In the genomic region with DNA sequence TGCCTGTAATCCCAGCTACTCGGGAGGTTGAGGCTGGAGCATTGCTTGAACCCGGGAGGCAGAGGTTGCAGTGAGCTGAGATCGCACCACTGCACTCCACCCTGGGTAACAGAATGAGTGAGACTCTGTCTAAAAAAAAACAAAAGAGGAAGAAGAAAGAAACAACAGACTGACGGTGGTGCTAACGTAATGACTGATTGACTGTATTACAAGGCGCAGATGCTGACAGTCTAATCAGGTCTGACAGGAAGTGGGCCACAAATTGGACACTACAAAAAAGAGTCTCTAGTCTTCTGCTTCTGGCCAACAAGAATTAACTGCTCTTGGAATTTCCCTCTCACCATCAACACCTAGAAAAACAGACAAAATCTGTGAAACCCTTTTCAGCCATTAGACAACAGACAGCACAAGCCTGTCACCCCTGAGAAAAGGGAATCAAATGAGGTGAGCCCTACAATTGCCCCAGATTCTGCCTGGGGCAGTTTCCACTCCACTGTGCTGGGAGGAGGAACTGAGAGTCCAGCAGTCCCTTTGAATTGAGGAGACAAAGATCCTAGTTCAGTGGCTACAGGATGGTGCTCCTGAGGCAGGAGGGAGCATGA, we compare ENCODE assay signal across 12 cellular contexts. TPM values are rescaled to one million over a fixed set of nuclear protein-coding genes. Genes with fewer than 3 reads are reported as not detected.
DNase-seq lines count a peak whose midpoint lies in the region; ATAC-seq and TF ChIP-seq lines count a peak whose summit lies in the region.
"Had no signal": no experiment of that assay in that cellular context is flagged by ENCODE, and none has a peak within 500 bp of the region (broad histone marks: within the 10 kb centered on the region; RNA-seq: fewer than 3 reads in every experiment).

No MANE protein-coding gene starts in this region.

- no peaks in the 10 kb centered on the region for H3K9me3 Mint-ChIP-seq in activated CD8-positive, alpha-beta T cell treated with anti-CD3 and anti-CD28 coated beads, Interleukin-2, amount 10 ng/mL, durations not matched to agents 7 days and 5 days (ENCODE audit: insufficient read depth)
- H3K9me3 Mint-ChIP-seq in Caco-2 (ENCODE audit: unreplicated experiment) = no peaks in the 10 kb centered on the region

- no peaks in the 10 kb centered on the region for H3K9me3 ChIP-seq in Caco-2

- peaks cover 13% of the 10 kb centered on the region for H3K4me1 Mint-ChIP-seq in activated CD8-positive, alpha-beta T cell treated with anti-CD3 and anti-CD28 coated beads, Interleukin-2, amount 10 ng/mL, durations not matched to agents 7 days and 5 days (ENCODE audit: low read depth)
- no peaks in the 10 kb centered on the region for H3K4me1 Mint-ChIP-seq in Caco-2 (ENCODE audit: low read depth, unreplicated experiment)

- H3K4me3 ChIP-seq in Caco-2 (ENCODE audit: low read depth, low read length) = no peak overlapping the region
- H3K4me3 ChIP-seq: gastroesophageal sphincter had no signal

- no peak overlapping the region for H3K27ac ChIP-seq in substantia nigra (ENCODE audit: low read depth, low read length, poor library complexity, severe bottlenecking)
- H3K27ac ChIP-seq: gastroesophageal sphincter had no signal

- ATAC-seq in GM21367 (IDR thresholded peaks at IDR 0.05; ENCODE audit: unreplicated experiment) (peak; percentile 50), HG03378 (IDR thresholded peaks at IDR 0.05; ENCODE audit: unreplicated experiment) (peak; percentile 81), GM21381 (IDR thresholded peaks at IDR 0.05; ENCODE audit: unreplicated experiment) (no peak)
- no peak for ATAC-seq in activated CD8-positive, alpha-beta T cell treated with anti-CD3 and anti-CD28 coated beads, Interleukin-2, amount 10 ng/mL, durations not matched to agents 7 days and 5 days
- ATAC-seq: gastroesophageal sphincter had no signal

- POLR2A ChIA-PET in activated CD8-positive, alpha-beta T cell treated with anti-CD3 and anti-CD28 coated beads, Interleukin-2, amount 10 ng/mL, durations not matched to agents 7 days and 5 days (lab: Charles Lee) = interaction anchor here (0.6 kb wide), 1 partner anchor 238 kb away, joined by 3 read pairs; no protein-coding TSS in a partner anchor
- POLR2A ChIA-PET in Caco-2 (lab: Charles Lee) = no interaction called here

- no peaks in the 10 kb centered on the region; the same call in 1 of the 2 replicates for H3K27me3 ChIP-seq in Caco-2 (replicated peaks; ENCODE audit: control insufficient read depth, insufficient read depth, low read length)

- intact Hi-C loops in Caco-2 (cut with micrococcal nuclease; ENCODE audit: unreplicated experiment) = no loop called here

- CTCF ChIA-PET in activated CD8-positive, alpha-beta T cell treated with anti-CD3 and anti-CD28 coated beads, Interleukin-2, amount 10 ng/mL, durations not matched to agents 7 days and 5 days (lab: Charles Lee) = no interaction called here
- CTCF ChIA-PET in Caco-2 (lab: Charles Lee) = no interaction called here

- DNase-seq in GM13977 (ENCODE audit: low spot score) = peak; percentile 80
- DNase-seq in activated CD8-positive, alpha-beta T cell treated with anti-CD3 and anti-CD28 coated beads, Interleukin-2, amount 10 ng/mL, durations not matched to agents 7 days and 5 days = peak; percentile 14
- DNase-seq in NCI-H1417 treated with DMSO at 0.1 percent for 48 hours (lab: John Stamatoyannopoulos, UW) = no peak
- DNase-seq in substantia nigra (lab: John Stamatoyannopoulos, UW) = no peak
- no peak for DNase-seq in Caco-2
- DNase-seq: activated CD4-positive, alpha-beta T cell treated with anti-CD3 and anti-CD28 coated beads for 4 hours; NCI-H446; stimulated activated CD4-positive, alpha-beta T cell treated with anti-CD3 and anti-CD28 coated beads, Interleukin-4, amount 100 ng/mL, for 24 hours had no signal

- H3K36me3 ChIP-seq in Caco-2 (ENCODE audit: control insufficient read depth, insufficient read depth, low read length) = no peaks in the 10 kb centered on the region

- H3K36me3 Mint-ChIP-seq in activated CD8-positive, alpha-beta T cell treated with anti-CD3 and anti-CD28 coated beads, Interleukin-2, amount 10 ng/mL, durations not matched to agents 7 days and 5 days (ENCODE audit: low read depth) = no peaks in the 10 kb centered on the region
- H3K36me3 Mint-ChIP-seq in Caco-2 (ENCODE audit: insufficient read depth, unreplicated experiment) = no peaks in the 10 kb centered on the region

- H3K4me1 ChIP-seq in Caco-2 = no peaks in the 10 kb centered on the region

- no peak overlapping the region for H3K4me3 Mint-ChIP-seq in activated CD8-positive, alpha-beta T cell treated with anti-CD3 and anti-CD28 coated beads, Interleukin-2, amount 10 ng/mL, durations not matched to agents 7 days and 5 days
- H3K4me3 Mint-ChIP-seq in Caco-2 (ENCODE audit: unreplicated experiment) = no peak overlapping the region

- H3K27me3 Mint-ChIP-seq in activated CD8-positive, alpha-beta T cell treated with anti-CD3 and anti-CD28 coated beads, Interleukin-2, amount 10 ng/mL, durations not matched to agents 7 days and 5 days (ENCODE audit: low read depth) = peaks cover 2% of the 10 kb centered on the region
- peaks cover 6% of the 10 kb centered on the region for H3K27me3 Mint-ChIP-seq in Caco-2 (ENCODE audit: insufficient read depth, unreplicated experiment)

- no TSS peak for BruUV-seq in Caco-2 (replicated peaks; lab: Mats Ljungman, UMichigan)

- in situ Hi-C loops in GM13977 (cut with MboI; ENCODE audit: low pct_unique_long_range_greater_than_20kb, low sequenced_read_pairs, unreplicated experiment) = no loop called here

- H3K27ac Mint-ChIP-seq in activated CD8-positive, alpha-beta T cell treated with anti-CD3 and anti-CD28 coated beads, Interleukin-2, amount 10 ng/mL, durations not matched to agents 7 days and 5 days = no peak overlapping the region
- H3K27ac Mint-ChIP-seq in Caco-2 (ENCODE audit: unreplicated experiment) = no peak overlapping the region

- TF ChIP-seq CTCF in GM13977 (IDR thresholded peaks at IDR 0.05; ENCODE audit: extremely low read depth, insufficient read depth, missing control alignments) = no peak
- no peak for TF ChIP-seq CTCF in Caco-2 (IDR thresholded peaks at IDR 0.05; ENCODE audit: insufficient read depth in 1 of 2, low read depth in 1 of 2, low read length in 1 of 2, severe bottlenecking in 1 of 2, unreplicated experiment in 1 of 2)

RNA-seq across cellular contexts. Expression of a gene that starts 43.2 kb away (rescaled TPM):
- 1 to 10 TPM; 3.4 to 3.5 TPM for total RNA-seq in activated CD8-positive, alpha-beta T cell treated with anti-CD3 and anti-CD28 coated beads, Interleukin-2, amount 10 ng/mL, durations not matched to agents 7 days and 5 days
- total RNA-seq in Caco-2 (2022) = not detected in 2 replicates

Comparison
In these comparisons a context has a peak if more than half of its experiments do, and no peak if none do; other contexts are left out.
1. DNase-seq: peak in GM13977 (single experiment) and activated CD8-positive, alpha-beta T cell treated with anti-CD3 and anti-CD28 coated beads, Interleukin-2, amount 10 ng/mL, durations not matched to agents 7 days and 5 days (single experiment); none in NCI-H1417 treated with DMSO at 0.1 percent for 48 hours (single experiment), substantia nigra (0 of 49) and Caco-2 (0 of 2).
2. ATAC-seq: peak in GM21367 (single experiment) and HG03378 (single experiment); none in activated CD8-positive, alpha-beta T cell treated with anti-CD3 and anti-CD28 coated beads, Interleukin-2, amount 10 ng/mL, durations not matched to agents 7 days and 5 days (single experiment) and GM21381 (single experiment).